In genomic region chr2:73830871-73831401, GRCh38 we compare ENCODE assay signal across 9 cellular contexts. TPM values are rescaled to one million over a fixed set of nuclear protein-coding genes. Genes with fewer than 3 reads are reported as not detected.
DNase-seq lines count a peak whose midpoint lies in the region; TF ChIP-seq lines count a peak whose summit lies in the region.
"Had no signal": no experiment of that assay in that cellular context is flagged by ENCODE, and none has a peak within 500 bp of the region (broad histone marks: within the 10 kb centered on the region; RNA-seq: fewer than 3 reads in every experiment).

No MANE protein-coding gene starts in this region.

- in situ Hi-C loops in KBM-7 (cut with MboI; ENCODE audit: low pct_unique_long_range_greater_than_20kb, low sequenced_read_pairs) (no loop called here), GM13977 (cut with MboI; ENCODE audit: low pct_unique_long_range_greater_than_20kb, low sequenced_read_pairs, unreplicated experiment) (no loop called here), GM13976 (cut with MboI; ENCODE audit: low sequenced_read_pairs, unreplicated experiment) (no loop called here)

- H3K27me3 ChIP-seq in Karpas-422 (ENCODE audit: low read length) = no peaks in the 10 kb centered on the region

- no peak overlapping the region for H2AFZ ChIP-seq in Karpas-422 (ENCODE audit: low read length)

- H3K4me3 ChIP-seq in HFF-Myc (replicated peaks; ENCODE audit: low read depth, low read length) (no peak overlapping the region), Karpas-422 (ENCODE audit: low read length) (no peak overlapping the region)

- no peak overlapping the region for H3K4me2 ChIP-seq in Karpas-422 (ENCODE audit: low read depth, low read length, poor library complexity, severe bottlenecking)

- no peak overlapping the region for H3K9ac ChIP-seq in Karpas-422 (ENCODE audit: low read length)

- no peaks in the 10 kb centered on the region for H3K9me3 ChIP-seq in Karpas-422 (ENCODE audit: low read length)

- no peaks in the 10 kb centered on the region for H3K9me2 ChIP-seq in Karpas-422 (replicated peaks; ENCODE audit: insufficient read depth, low read length)

- H3K79me2 ChIP-seq in Karpas-422 (ENCODE audit: low read length) = peaks cover 71% of the 10 kb centered on the region

- no peaks in the 10 kb centered on the region for H4K20me1 ChIP-seq in Karpas-422 (ENCODE audit: insufficient read depth, low read depth, low read length)

- peaks cover 36% of the 10 kb centered on the region for H3K4me1 ChIP-seq in Karpas-422 (ENCODE audit: low read length)

- TF ChIP-seq CTCF in HFF-Myc (IDR thresholded peaks at IDR 0.05; ENCODE audit: low read depth, low read length, missing control alignments) (no peak), GM13977 (IDR thresholded peaks at IDR 0.05; ENCODE audit: extremely low read depth, insufficient read depth, missing control alignments) (no peak), GM13976 (IDR thresholded peaks at IDR 0.05; ENCODE audit: borderline replicate concordance, control extremely low read depth, extremely low read depth, insufficient read depth, missing control alignments) (no peak)

- H3K27ac ChIP-seq in Karpas-422 (ENCODE audit: low read length) = no peak overlapping the region

- H3K36me3 ChIP-seq in Karpas-422 (ENCODE audit: insufficient read depth, low read length) = peaks cover 29% of the 10 kb centered on the region

- peak; percentile 27 for DNase-seq in HFF-Myc (ENCODE audit: extremely low read depth, low read depth)
- peak; percentile 19 to 41 for DNase-seq in activated CD4-positive, alpha-beta T cell treated with anti-CD3 and anti-CD28 coated beads, Interleukin-2, amount 50 U/mL, for 48 hours
- peak; percentile 69 for DNase-seq in fibroblast of gingiva (ENCODE audit: low read depth)
- DNase-seq in stimulated activated CD4-positive, alpha-beta T cell treated with anti-CD3 and anti-CD28 coated beads, Interleukin-2, amount 100 ng/mL, for 4 hours (ENCODE audit: low read depth) = peak; percentile 28
- no peak for DNase-seq in Karpas-422
- DNase-seq in KBM-7 = no peak
- no peak for DNase-seq in GM13977 (ENCODE audit: low spot score)
- no peak for DNase-seq in GM13976 (ENCODE audit: low spot score)

RNA-seq across cellular contexts. Expression of gene STAMBP, which starts 2.2 kb away (rescaled TPM):
- total RNA-seq in Karpas-422 (2014; rRNA removed; shearing (Covaris generic); ENCODE audit: low replicate concordance) = 32.3 and 73.8 TPM in 2 replicates

RNA-seq across cellular contexts. Expression of gene C2orf78, which starts 47.0 kb away (rescaled TPM):
- total RNA-seq in Karpas-422 (2014; rRNA removed; shearing (Covaris generic); ENCODE audit: low replicate concordance) = not detected in 2 replicates
- total RNA-seq: subcutaneous adipose tissue had no signal

RNA-seq across cellular contexts. Expression of gene DUSP11, which starts 51.0 kb away (rescaled TPM):
- 46.4 and 84.2 TPM in 2 replicates for total RNA-seq in Karpas-422 (2014; rRNA removed; shearing (Covaris generic); ENCODE audit: low replicate concordance)

Comparison
In these comparisons a context has a peak if more than half of its experiments do, and no peak if none do; other contexts are left out.
1. DNase-seq: peak in HFF-Myc (single experiment), activated CD4-positive, alpha-beta T cell treated with anti-CD3 and anti-CD28 coated beads, Interleukin-2, amount 50 U/mL, for 48 hours (2 of 2), fibroblast of gingiva (single experiment) and stimulated activated CD4-positive, alpha-beta T cell treated with anti-CD3 and anti-CD28 coated beads, Interleukin-2, amount 100 ng/mL, for 4 hours (single experiment); none in Karpas-422 (single experiment), KBM-7 (single experiment), GM13977 (single experiment) and GM13976 (single experiment).